In genomic region chr14:73724696-73725095, GRCh38 we compare ENCODE assay signal across 1 cellular context.
TF ChIP-seq lines count a peak whose summit lies in the region.

No MANE protein-coding gene starts in this region.

TF ChIP-seq in SK-N-SH, 30 proteins besides CTCF, POLR2A, EP300 and RAD21 (continued from another document):
- TF ChIP-seq REST (IDR thresholded peaks at IDR 0.05; ENCODE audit: low read depth, low read length) (no peak), CHD2 (IDR thresholded peaks at IDR 0.05; ENCODE audit: low read length, partially characterized antibody) (no peak), POLR2AphosphoS5 (IDR thresholded peaks at IDR 0.05; ENCODE audit: low read depth, low read length) (no peak), ZBTB33 (IDR thresholded peaks at IDR 0.05; ENCODE audit: borderline replicate concordance, low read depth) (no peak), MEF2A (IDR thresholded peaks at IDR 0.05; ENCODE audit: borderline replicate concordance, low read depth) (no peak), EZH2phosphoT487 (IDR thresholded peaks at IDR 0.05; ENCODE audit: borderline replicate concordance, low read depth) (no peak), PBX3 (IDR thresholded peaks at IDR 0.05) (no peak), FOSL2 (IDR thresholded peaks at IDR 0.05; ENCODE audit: borderline replicate concordance, low read depth) (no peak), JUND (IDR thresholded peaks at IDR 0.05) (no peak), YY1 (IDR thresholded peaks at IDR 0.05; ENCODE audit: low read depth) (no peak), RCOR1 (IDR thresholded peaks at IDR 0.05; ENCODE audit: low read length) (no peak), NFIC (IDR thresholded peaks at IDR 0.05; ENCODE audit: borderline replicate concordance) (no peak)
